Comparison of ENCODE assay signal across 9 cellular contexts in the genomic region with DNA sequence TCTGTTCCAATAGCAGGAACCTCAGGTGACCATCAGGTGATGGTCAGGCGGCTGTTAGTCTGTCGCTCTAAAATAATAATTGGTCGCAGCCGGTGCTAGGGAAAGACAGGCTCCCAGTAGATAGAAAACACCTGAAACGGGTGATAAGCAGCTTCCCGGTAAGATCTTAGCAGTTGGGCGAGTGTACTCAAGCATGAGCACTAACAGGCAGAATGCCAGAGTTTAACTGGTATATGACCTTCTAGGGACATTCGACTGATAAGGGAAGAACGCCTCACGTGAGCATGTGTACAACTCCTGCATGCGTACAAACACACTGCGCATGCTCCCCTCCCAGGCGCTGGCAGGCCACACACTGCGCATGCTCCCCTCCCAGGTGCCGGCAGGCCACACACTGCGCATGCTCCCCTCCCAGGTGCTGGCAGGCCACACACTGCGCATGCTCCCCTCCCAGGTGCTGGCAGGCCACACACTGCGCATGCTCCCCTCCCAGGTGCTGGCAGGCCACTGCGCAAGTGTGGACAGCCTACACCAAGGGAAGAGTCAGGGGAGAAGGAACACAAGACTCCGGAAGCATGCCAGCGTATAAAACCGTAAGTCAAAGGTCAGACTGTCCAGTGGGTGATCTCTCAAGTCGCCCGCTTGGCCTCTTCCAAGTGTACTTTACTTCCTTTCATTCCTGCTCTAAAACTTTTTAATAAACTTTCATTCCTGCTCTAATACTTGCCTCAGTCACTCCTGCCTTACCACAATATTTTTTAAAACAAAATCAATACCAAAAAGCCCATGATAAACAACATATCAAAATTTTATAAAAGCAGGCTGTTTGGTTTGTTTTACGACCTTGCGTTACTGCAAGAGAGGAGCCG. TPM values are rescaled to one million over a fixed set of nuclear protein-coding genes. Genes with fewer than 3 reads are reported as not detected.
A peak's percentile ranks its signal among the peaks of the same experiment; 100 is the strongest.
DNase-seq lines count a peak whose midpoint lies in the region; ATAC-seq, FAIRE-seq and TF ChIP-seq lines count a peak whose summit lies in the region.
"Had no signal": no experiment of that assay in that cellular context is flagged by ENCODE, and none has a peak within 500 bp of the region (broad histone marks: within the 10 kb centered on the region; RNA-seq: fewer than 3 reads in every experiment).

No MANE protein-coding gene starts in this region.

- peaks cover 28 to 35% of the 10 kb centered on the region in 2 donors for H3K27me3 Mint-ChIP-seq in effector memory CD8-positive, alpha-beta T cell

- intact Hi-C loops in aorta (cut with DNase I): no loop called here

- 6% methylated on average over 22 of the region's 27 CpGs for WGBS in A549 (ENCODE audit: missing lambda C conversion rate)
- WGBS in HUES64: 39% methylated on average over 27 of the region's 27 CpGs
- 57 to 58% methylated on average over 27 of the region's 27 CpGs for WGBS in aorta, 2 donors

- peaks cover 9% of the 10 kb centered on the region for H3K36me3 Mint-ChIP-seq in effector memory CD8-positive, alpha-beta T cell (ENCODE audit: insufficient read depth)

- H3K9me3 Mint-ChIP-seq in effector memory CD8-positive, alpha-beta T cell: no peaks in the 10 kb centered on the region

- DNase-seq in A549 (ENCODE audit: low read depth in 1 of 2, low spot score in 1 of 2) (peak; percentile 93 to 96), T-helper 2 cell (peak; percentile 11 to 45 (median 31)), aorta (peak in 1 of 2 donors; percentile 77)
- DNase-seq in effector memory CD8-positive, alpha-beta T cell: peak; percentile 43 to 57 (median 54)

- POLR2A ChIA-PET in A549 (lab: Yijun Ruan, JAX): interaction anchor here (0.6 kb wide), 1 partner anchor 66 kb away, joined by 5 read pairs; no protein-coding TSS in a partner anchor

- peak; percentile 97 for FAIRE-seq in A549 (lab: Jason Lieb, UNC)

- H3K27me3 ChIP-seq in HUES64 (ENCODE audit: insufficient read depth, low read length): no peaks in the 10 kb centered on the region
- no peaks in the 10 kb centered on the region for H3K27me3 ChIP-seq in mucosa of stomach (ENCODE audit: control insufficient read depth, insufficient read depth, low read length)
- H3K27me3 ChIP-seq in aorta (ENCODE audit: control insufficient read depth in 1 of 2, insufficient read depth in 2 of 2, low read length in 1 of 2): no peaks in the 10 kb centered on the region

- H3K4me3 ChIP-seq in A549: peak overlapping the region; percentile 74
- peak overlapping the region; percentile 77 for H3K4me3 ChIP-seq in HUES64 (ENCODE audit: low read length)
- H3K4me3 ChIP-seq in mucosa of stomach (ENCODE audit: low read length): peak overlapping the region; percentile 53
- H3K4me3 ChIP-seq in aorta (ENCODE audit: low read length in 2 of 2): no peak overlapping the region

- H3K4me1 ChIP-seq in A549 (peaks cover 25% of the 10 kb centered on the region), HUES64 (ENCODE audit: insufficient read depth, low read length) (no peaks in the 10 kb centered on the region), mucosa of stomach (ENCODE audit: control insufficient read depth, insufficient read depth, low read length) (peaks cover 7% of the 10 kb centered on the region), aorta (ENCODE audit: control insufficient read depth in 1 of 2, insufficient read depth in 2 of 2, low read length in 2 of 2) (no peaks in the 10 kb centered on the region)

- H3K4me3 Mint-ChIP-seq in effector memory CD8-positive, alpha-beta T cell: peak overlapping the region; percentile 56 to 70

- H3K4me2 ChIP-seq in A549: peak overlapping the region; percentile 98

- H3K9me3 ChIP-seq in A549: no peaks in the 10 kb centered on the region
- H3K9me3 ChIP-seq in HUES64 (ENCODE audit: insufficient read depth, low read depth, low read length): no peaks in the 10 kb centered on the region
- no peaks in the 10 kb centered on the region for H3K9me3 ChIP-seq in mucosa of stomach (ENCODE audit: control insufficient read depth, low read length)
- H3K9me3 ChIP-seq in aorta (ENCODE audit: control insufficient read depth, low read length): no peaks in the 10 kb centered on the region

- peak overlapping the region; percentile 86 to 94 for H3K27ac ChIP-seq in A549
- H3K27ac ChIP-seq in HUES64 (ENCODE audit: low read depth, low read length): no peak overlapping the region
- no peak overlapping the region for H3K27ac ChIP-seq in aorta (ENCODE audit: low read depth in 1 of 2, low read length in 2 of 2)

- peak; percentile 72 for TF ChIP-seq POLR2A in A549 (IDR thresholded peaks at IDR 0.05; ENCODE audit: low read length)

- no peak overlapping the region for H3K27ac Mint-ChIP-seq in effector memory CD8-positive, alpha-beta T cell

- no peak for TF ChIP-seq CTCF in A549 (IDR thresholded peaks at IDR 0.05)

- no peak for TF ChIP-seq EP300 in A549 (IDR thresholded peaks at IDR 0.05)

- ATAC-seq in A549: peak; percentile 75 to 81
- ATAC-seq in effector memory CD8-positive, alpha-beta T cell (replicated peaks): peak; percentile 48
- ATAC-seq in aorta (ENCODE audit: low FRiP score): peak; percentile 24
- ATAC-seq in HG02981 (IDR thresholded peaks at IDR 0.05; ENCODE audit: unreplicated experiment): no peak
- ATAC-seq in HG03565 (IDR thresholded peaks at IDR 0.05; ENCODE audit: unreplicated experiment): no peak

- CTCF ChIA-PET in A549 (lab: Yijun Ruan, JAX): interaction anchor here (0.6 to 3.8 kb wide), 8 partner anchors 12 to 139 kb away, joined by 3 to 20 read pairs (median 3); no protein-coding TSS in a partner anchor

- TF ChIP-seq RAD21 in A549 (conservative IDR thresholded peaks at IDR 0.05 in 1 of 2, IDR thresholded peaks at IDR 0.05 in 1 of 2): no peak

- H3K9ac ChIP-seq in HUES64 (ENCODE audit: low read depth, low read length) (peak overlapping the region; percentile 78), mucosa of stomach (ENCODE audit: low read length) (peak overlapping the region; percentile 67)

- peaks cover 0 to 2% of the 10 kb centered on the region in 2 donors for H3K4me1 Mint-ChIP-seq in effector memory CD8-positive, alpha-beta T cell (ENCODE audit: low read depth in 2 of 2)

- H3K36me3 ChIP-seq in HUES64 (ENCODE audit: insufficient read depth, low read length): 0 out of 2 replicates have a peak, but pooled peaks cover 7% of the 10 kb centered on the region
- no peaks in the 10 kb centered on the region for H3K36me3 ChIP-seq in mucosa of stomach (ENCODE audit: control insufficient read depth, insufficient read depth, low read length)
- no peaks in the 10 kb centered on the region for H3K36me3 ChIP-seq in aorta (ENCODE audit: control insufficient read depth in 1 of 2, insufficient read depth in 2 of 2, low read length in 1 of 2)

TF ChIP-seq in A549, 52 proteins besides CTCF, POLR2A, EP300 and RAD21 (continues in another document):
- TF ChIP-seq JUN (IDR thresholded peaks at IDR 0.05) (peak; percentile 28 to 59; a peak in 2 of 5 replicates), E2F6 (IDR thresholded peaks at IDR 0.05; ENCODE audit: borderline replicate concordance, low read depth) (no peak; the same call in 1 of the 2 replicates), BHLHE40 (IDR thresholded peaks at IDR 0.05; ENCODE audit: low read depth, low read length) (peak; percentile 95), TFCP2L1 (CRISPR knock-in tag; IDR thresholded peaks at IDR 0.05) (0 out of 2 replicates have a peak, but pooled peaks have one; percentile 42), NR3C1 (IDR thresholded peaks at IDR 0.05) (no peak), PBX3 (IDR thresholded peaks at IDR 0.05) (no peak), PHF8 (IDR thresholded peaks at IDR 0.05; ENCODE audit: borderline replicate concordance, low read depth) (peak; percentile 78; the same call in 1 of the 2 replicates)
- TF ChIP-seq, protein P1, sequence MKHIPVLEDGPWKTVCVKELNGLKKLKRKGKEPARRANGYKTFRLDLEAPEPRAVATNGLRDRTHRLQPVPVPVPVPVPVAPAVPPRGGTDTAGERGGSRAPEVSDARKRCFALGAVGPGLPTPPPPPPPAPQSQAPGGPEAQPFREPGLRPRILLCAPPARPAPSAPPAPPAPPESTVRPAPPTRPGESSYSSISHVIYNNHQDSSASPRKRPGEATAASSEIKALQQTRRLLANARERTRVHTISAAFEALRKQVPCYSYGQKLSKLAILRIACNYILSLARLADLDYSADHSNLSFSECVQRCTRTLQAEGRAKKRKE (CRISPR knock-in tag; IDR thresholded peaks at IDR 0.05; ENCODE audit: low read depth): no peak

RNA-seq across cellular contexts. Expression of gene GPRC5D, which starts 24.5 kb away (rescaled TPM):
- polyA plus RNA-seq in A549 (2011; rRNA removed): not detected in 2 replicates
- 0.04 TPM in 1 of 2 replicates, not detected in the other for polyA plus RNA-seq in A549 (2012; cell fraction: cytosol; rRNA removed)
- 0.23 TPM in 2 replicates for polyA plus RNA-seq in A549 (2012; cell fraction: nucleus; rRNA removed)
- not detected in 3 replicates for polyA plus RNA-seq in A549 (2017; fragmentation: RNase III; extraction: RNeasy Plus Mini Kit Qiagen cat#74134 plus additional on column Dnase treatment)
- not detected in 2 replicates for polyA minus RNA-seq in A549 (2011; rRNA and poly(A)+ RNA removed)
- not detected for polyA plus RNA-seq in HUES64 (2013, experiment 1 of 2)
- polyA plus RNA-seq in HUES64 (2013, experiment 2 of 2): not detected
- under 1 TPM in 1 of 2 donors, not detected in 1; 0.39 TPM for total RNA-seq in aorta
- not detected for polyA plus RNA-seq in aorta
- total RNA-seq: Daoy had no signal

RNA-seq across cellular contexts. Expression of gene GPRC5A, which starts 36.1 kb away (rescaled TPM):
- polyA plus RNA-seq in A549 (2011; rRNA removed) (296 and 321 TPM in 2 replicates), A549 (2017; fragmentation: RNase III; extraction: RNeasy Plus Mini Kit Qiagen cat#74134 plus additional on column Dnase treatment) (173 to 207 TPM (median 197 TPM) in 3 replicates), aorta (1 to 10 TPM; 4.6 to 8.4 TPM)
- polyA plus RNA-seq in A549 (2012; cell fraction: cytosol; rRNA removed): 275 and 331 TPM in 2 replicates
- 582 and 654 TPM in 2 replicates for polyA plus RNA-seq in A549 (2012; cell fraction: nucleus; rRNA removed)
- polyA minus RNA-seq in A549 (2011; rRNA and poly(A)+ RNA removed): 913 and 975 TPM in 2 replicates
- polyA plus RNA-seq in HUES64 (2013, experiment 1 of 2): 0.20 TPM
- polyA plus RNA-seq in HUES64 (2013, experiment 2 of 2): 0.13 TPM
- 10 to 100 TPM; 36.6 to 86.0 TPM for total RNA-seq in aorta

Comparison
In these comparisons a context has a peak if more than half of its experiments do, and no peak if none do; other contexts are left out.
1. ATAC-seq: peak in A549 (2 of 2), effector memory CD8-positive, alpha-beta T cell (single experiment) and aorta (single experiment); none in HG02981 (single experiment) and HG03565 (single experiment).
2. H3K27ac ChIP-seq: peak in A549 (2 of 2); none in HUES64 (single experiment) and aorta (0 of 2).
3. H3K4me3 ChIP-seq: peak in A549 (single experiment), HUES64 (single experiment) and mucosa of stomach (single experiment); none in aorta (0 of 2).
4. RNA of gene GPRC5A, which starts 36.1 kb away (polyA plus RNA-seq): 173 to 654 TPM in A549; 4.6 to 8.4 TPM in aorta; every median in the first group is over 10 times any median in the second.